7 cellular contexts compared by ENCODE assay signal in genomic region chr5:2307631-2308030, GRCh38.
"Had no signal": no experiment of that assay in that cellular context is flagged by ENCODE, and none has a peak within 500 bp of the region (broad histone marks: within the 10 kb centered on the region; RNA-seq: fewer than 3 reads in every experiment).

No MANE protein-coding gene starts in this region.

- H2AFZ ChIP-seq: GM23248 had no signal

- H3K27me3 Mint-ChIP-seq: IgD-negative memory B cell had no signal

- H3K4me3 ChIP-seq: GM23248 had no signal

- H3K9ac ChIP-seq: GM23248 had no signal

- DNase-seq: GM23248, GOT3, H7, HCEC 1CT had no signal

- H3K27ac ChIP-seq: GM23248, HL-60 had no signal

- H3K4me3 Mint-ChIP-seq: IgD-negative memory B cell had no signal

- ATAC-seq: HepG2 had no signal

- H3K27ac Mint-ChIP-seq: IgD-negative memory B cell had no signal
